ENCODE assay signal across 15 cellular contexts in genomic region chr13:43652751-43653150, GRCh38.
"Had no signal": no experiment of that assay in that cellular context is flagged by ENCODE, and none has a peak within 500 bp of the region (broad histone marks: within the 10 kb centered on the region; RNA-seq: fewer than 3 reads in every experiment).

No MANE protein-coding gene starts in this region.

- H3K4me3 Mint-ChIP-seq: immature natural killer cell; memory B cell; mesothelial cell of epicardium; natural killer cell; stimulated activated effector memory CD8-positive, alpha-beta T cell treated with anti-CD3 and anti-CD28 coated beads, Interleukin-12 subunit alpha, Interleukin-12 subunit beta, amount 100 ng/mL, for 72 hours; type B pancreatic cell had no signal

- ATAC-seq: foreskin keratinocyte; lower lobe of right lung; natural killer cell; right lobe of liver; stimulated activated effector memory CD8-positive, alpha-beta T cell treated with anti-CD3 and anti-CD28 coated beads, Interleukin-12 subunit alpha, Interleukin-12 subunit beta, amount 100 ng/mL, for 72 hours; stimulated activated naive CD8-positive, alpha-beta T cell treated with anti-CD3 and anti-CD28 coated beads, Interleukin-15, Interleukin-2, amounts not matched to agents 100 U/mL and 50 U/mL, for 24 hours had no signal

- DNase-seq: dermis blood vessel endothelial cell; foreskin keratinocyte; immature natural killer cell; left ventricle myocardium inferior; lower lobe of right lung; natural killer cell; right lobe of liver; stimulated activated CD4-positive, alpha-beta T cell treated with anti-CD3 and anti-CD28 coated beads, Interleukin-4, amount 100 ng/mL, for 1 hour; stimulated activated CD8-positive, alpha-beta memory T cell treated with anti-CD3 and anti-CD28 coated beads, Interleukin-4, amount 100 ng/mL, for 48 hours; stimulated activated naive CD8-positive, alpha-beta T cell treated with anti-CD3 and anti-CD28 coated beads, Interleukin-15, Interleukin-2, amounts not matched to agents 100 U/mL and 50 U/mL, for 24 hours; thyroid gland had no signal

- H3K9me3 Mint-ChIP-seq: memory B cell; mesothelial cell of epicardium; natural killer cell; stimulated activated effector memory CD8-positive, alpha-beta T cell treated with anti-CD3 and anti-CD28 coated beads, Interleukin-12 subunit alpha, Interleukin-12 subunit beta, amount 100 ng/mL, for 72 hours; type B pancreatic cell had no signal

- H3K4me1 Mint-ChIP-seq: immature natural killer cell; memory B cell; natural killer cell; stimulated activated effector memory CD8-positive, alpha-beta T cell treated with anti-CD3 and anti-CD28 coated beads, Interleukin-12 subunit alpha, Interleukin-12 subunit beta, amount 100 ng/mL, for 72 hours had no signal

- H3K36me3 Mint-ChIP-seq: immature natural killer cell; memory B cell; mesothelial cell of epicardium; natural killer cell; stimulated activated effector memory CD8-positive, alpha-beta T cell treated with anti-CD3 and anti-CD28 coated beads, Interleukin-12 subunit alpha, Interleukin-12 subunit beta, amount 100 ng/mL, for 72 hours; type B pancreatic cell had no signal

- H3K27ac Mint-ChIP-seq: immature natural killer cell; memory B cell; mesothelial cell of epicardium; natural killer cell; stimulated activated effector memory CD8-positive, alpha-beta T cell treated with anti-CD3 and anti-CD28 coated beads, Interleukin-12 subunit alpha, Interleukin-12 subunit beta, amount 100 ng/mL, for 72 hours; type B pancreatic cell had no signal
